ENCODE assay signal across 10 cellular contexts in the genomic region with DNA sequence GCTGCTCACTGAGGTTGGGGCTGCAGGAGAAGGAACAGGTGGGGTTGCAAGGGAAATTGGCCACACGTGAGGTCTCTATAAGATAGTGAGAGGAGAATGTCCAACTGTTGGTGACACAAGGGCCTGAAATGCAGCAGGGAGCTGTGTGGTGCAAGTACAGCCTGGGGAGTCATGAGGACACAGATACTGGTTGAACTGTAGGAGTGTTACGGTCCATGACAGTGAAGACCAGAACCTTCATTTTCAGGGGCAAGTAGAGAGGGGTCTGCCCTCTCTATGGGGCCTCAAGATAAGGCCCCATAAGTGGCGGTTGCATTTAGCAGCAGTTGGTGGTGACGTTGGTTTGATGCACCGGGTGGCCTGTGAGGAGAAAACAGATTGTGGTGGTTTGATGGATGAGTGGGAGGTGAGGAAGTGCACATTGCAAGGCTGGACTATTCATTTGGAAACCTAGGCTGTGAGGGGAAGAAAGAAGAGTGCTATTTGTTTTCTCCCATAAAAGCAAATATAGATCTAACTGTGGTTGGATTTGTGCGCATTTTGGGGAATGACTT. TPM values are rescaled to one million over a fixed set of nuclear protein-coding genes. Genes with fewer than 3 reads are reported as not detected.
A peak's percentile ranks its signal among the peaks of the same experiment; 100 is the strongest.
DNase-seq lines count a peak whose midpoint lies in the region; ATAC-seq and TF ChIP-seq lines count a peak whose summit lies in the region.
"Had no signal": no experiment of that assay in that cellular context is flagged by ENCODE, and none has a peak within 500 bp of the region (broad histone marks: within the 10 kb centered on the region; RNA-seq: fewer than 3 reads in every experiment).

No MANE protein-coding gene starts in this region.

- H3K4me3 ChIP-seq in coronary artery (no peak overlapping the region), upper lobe of right lung (no peak overlapping the region), tibial nerve (no peak overlapping the region)

- H3K27ac ChIP-seq in coronary artery, result peak overlapping the region; percentile 32 to 77
- H3K27ac ChIP-seq in upper lobe of right lung, result no peak overlapping the region
- H3K27ac ChIP-seq in tibial nerve, result no peak overlapping the region

- no peak for DNase-seq in natural killer cell treated with Interleukin-12 subunit alpha and Interleukin-12 subunit beta and Interleukin-15 and Interleukin-18, amount 100 ng/mL, for 72 hours (ENCODE audit: low spot score)
- DNase-seq in natural killer cell (no peak), NOMO-1 treated with dmso at 0.1 percent for 144 hours (lab: John Stamatoyannopoulos, UW; ENCODE audit: unreplicated experiment) (peak; percentile 20), coronary artery (ENCODE audit: low spot score) (no peak), upper lobe of right lung (peak; percentile 56), tibial nerve (ENCODE audit: low spot score in 2 of 2) (no peak), RKO (ENCODE audit: low spot score) (no peak), GM19240 (ENCODE audit: insufficient read length, low spot score) (no peak)
- DNase-seq: NCI-H2171 treated with DMSO at 0.1 percent for 48 hours had no signal

- ATAC-seq in natural killer cell treated with Interleukin-12 subunit alpha and Interleukin-12 subunit beta and Interleukin-15 and Interleukin-18, amount 100 ng/mL, for 72 hours, result peak; percentile 74 to 79
- ATAC-seq in natural killer cell, result no peak
- peak; percentile 75 for ATAC-seq in upper lobe of right lung
- ATAC-seq: HCT116 had no signal

- TF ChIP-seq CTCF in natural killer cell (IDR thresholded peaks at IDR 0.05) (no peak), coronary artery (IDR thresholded peaks at IDR 0.05) (no peak), upper lobe of right lung (IDR thresholded peaks at IDR 0.05) (no peak), tibial nerve (IDR thresholded peaks at IDR 0.05) (no peak)

- H3K27me3 ChIP-seq in upper lobe of right lung (no peaks in the 10 kb centered on the region), tibial nerve (no peaks in the 10 kb centered on the region)

- H3K4me3 Mint-ChIP-seq in natural killer cell treated with Interleukin-12 subunit alpha and Interleukin-12 subunit beta and Interleukin-15 and Interleukin-18, amount 100 ng/mL, for 72 hours, result peak overlapping the region; percentile 43
- no peak overlapping the region for H3K4me3 Mint-ChIP-seq in natural killer cell

- peaks cover 3% of the 10 kb centered on the region for H3K9me3 Mint-ChIP-seq in natural killer cell treated with Interleukin-12 subunit alpha and Interleukin-12 subunit beta and Interleukin-15 and Interleukin-18, amount 100 ng/mL, for 72 hours
- H3K9me3 Mint-ChIP-seq in natural killer cell, result no peaks in the 10 kb centered on the region

- 88 to 89% methylated on average over 6 of the region's 6 CpGs for WGBS in tibial nerve, 2 donors

- H3K4me1 Mint-ChIP-seq in natural killer cell treated with Interleukin-12 subunit alpha and Interleukin-12 subunit beta and Interleukin-15 and Interleukin-18, amount 100 ng/mL, for 72 hours (ENCODE audit: low read depth in 2 of 2), result peaks cover 39 to 45% of the 10 kb centered on the region in 2 donors
- H3K4me1 Mint-ChIP-seq in natural killer cell, result peaks cover 10 to 41% of the 10 kb centered on the region in 2 donors

- intact Hi-C loops in natural killer cell (cut with micrococcal nuclease) (no loop called here), upper lobe of right lung (cut with DNase I) (no loop called here)

- no peak for TF ChIP-seq EP300 in tibial nerve (IDR thresholded peaks at IDR 0.05)

- H3K36me3 ChIP-seq in upper lobe of right lung (peaks cover 18% of the 10 kb centered on the region), tibial nerve (peaks cover 0 to 10% (median 0%) of the 10 kb centered on the region in 3 donors)

- H3K36me3 Mint-ChIP-seq in natural killer cell treated with Interleukin-12 subunit alpha and Interleukin-12 subunit beta and Interleukin-15 and Interleukin-18, amount 100 ng/mL, for 72 hours, result peaks cover 4% of the 10 kb centered on the region
- H3K36me3 Mint-ChIP-seq in natural killer cell, result no peaks in the 10 kb centered on the region

- no peaks in the 10 kb centered on the region for H3K9me3 ChIP-seq in upper lobe of right lung
- no peaks in the 10 kb centered on the region for H3K9me3 ChIP-seq in tibial nerve

- H3K27ac Mint-ChIP-seq in natural killer cell treated with Interleukin-12 subunit alpha and Interleukin-12 subunit beta and Interleukin-15 and Interleukin-18, amount 100 ng/mL, for 72 hours, result peak overlapping the region; percentile 29 to 72
- H3K27ac Mint-ChIP-seq in natural killer cell, result peak overlapping the region in 1 of 2 donors; percentile 42

- TF ChIP-seq POLR2A in tibial nerve (IDR thresholded peaks at IDR 0.05), result no peak

- H3K4me1 ChIP-seq in upper lobe of right lung, result peaks cover under 1% of the 10 kb centered on the region
- H3K4me1 ChIP-seq in tibial nerve, result peaks cover 0 to 14% (median 4%) of the 10 kb centered on the region in 4 donors

- peaks cover 0 to 6% of the 10 kb centered on the region in 2 donors for H3K27me3 Mint-ChIP-seq in natural killer cell treated with Interleukin-12 subunit alpha and Interleukin-12 subunit beta and Interleukin-15 and Interleukin-18, amount 100 ng/mL, for 72 hours
- peaks cover 0 to 5% of the 10 kb centered on the region in 2 donors for H3K27me3 Mint-ChIP-seq in natural killer cell (ENCODE audit: low read depth in 2 of 2)

RNA-seq across cellular contexts. Expression of a gene that starts 39.4 kb away (rescaled TPM):
- 10 to 100 TPM; 19.9 to 39.6 TPM for total RNA-seq in natural killer cell treated with Interleukin-12 subunit alpha and Interleukin-12 subunit beta and Interleukin-15 and Interleukin-18, amount 100 ng/mL, for 72 hours
- 10 to 100 TPM; 54.6 to 68.6 (median 57.4) TPM for total RNA-seq in natural killer cell
- 197 TPM for total RNA-seq in upper lobe of right lung
- total RNA-seq in tibial nerve, result 100 to 1,000 TPM in 2 of 4 donors, 10 to 100 TPM in 2; 87.0 to 136 (median 101) TPM

Comparison
In these comparisons a context has a peak if more than half of its experiments do, and no peak if none do; other contexts are left out.
1. ATAC-seq: peak in natural killer cell treated with Interleukin-12 subunit alpha and Interleukin-12 subunit beta and Interleukin-15 and Interleukin-18, amount 100 ng/mL, for 72 hours (2 of 2) and upper lobe of right lung (single experiment); none in natural killer cell (0 of 3).
2. DNase-seq: peak in NOMO-1 treated with dmso at 0.1 percent for 144 hours (single experiment) and upper lobe of right lung (single experiment); none in natural killer cell treated with Interleukin-12 subunit alpha and Interleukin-12 subunit beta and Interleukin-15 and Interleukin-18, amount 100 ng/mL, for 72 hours (single experiment), natural killer cell (single experiment), coronary artery (single experiment), tibial nerve (0 of 2), RKO (single experiment) and GM19240 (single experiment).
3. H3K27ac ChIP-seq: peak in coronary artery (2 of 2); none in upper lobe of right lung (single experiment) and tibial nerve (0 of 4).